Comparison of ENCODE assay signal across 25 cellular contexts in the genomic region with DNA sequence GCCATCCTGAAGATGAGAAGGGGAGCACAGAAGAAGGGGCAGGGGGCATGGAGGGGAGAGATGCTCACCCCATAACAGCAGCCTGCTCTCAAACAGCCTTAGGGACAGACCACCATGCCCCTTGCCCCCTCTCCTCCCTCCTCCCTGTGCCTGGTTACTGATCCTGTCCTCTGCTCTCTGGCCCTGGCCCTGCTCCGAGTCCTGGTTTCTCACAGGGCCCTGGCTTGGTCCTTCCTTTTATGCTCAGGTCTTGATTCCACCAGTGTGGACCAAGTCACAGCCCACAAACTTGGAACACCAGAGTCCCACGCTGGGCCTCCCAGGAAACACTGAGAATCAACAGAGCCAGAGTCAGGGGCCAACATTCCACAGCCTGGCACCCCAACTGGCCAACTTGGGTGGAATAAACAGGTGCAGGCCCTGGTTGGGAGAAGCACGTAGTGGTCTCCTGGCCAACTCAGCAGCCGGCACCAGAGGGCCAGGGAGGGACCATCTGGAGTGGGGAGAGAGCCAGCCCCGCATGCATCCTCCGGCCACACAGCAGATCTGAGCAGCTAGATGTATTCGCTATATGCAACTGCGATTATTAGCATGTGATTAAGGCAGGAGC. TPM values are rescaled to one million over a fixed set of nuclear protein-coding genes. Genes with fewer than 3 reads are reported as not detected.
A peak's percentile ranks its signal among the peaks of the same experiment; 100 is the strongest.
DNase-seq lines count a peak whose midpoint lies in the region; ATAC-seq and TF ChIP-seq lines count a peak whose summit lies in the region.
"Had no signal": no experiment of that assay in that cellular context is flagged by ENCODE, and none has a peak within 500 bp of the region (broad histone marks: within the 10 kb centered on the region; RNA-seq: fewer than 3 reads in every experiment).

No MANE protein-coding gene starts in this region.

- no peak overlapping the region for H3K4me3 ChIP-seq in endocrine pancreas (ENCODE audit: control insufficient read depth, insufficient read depth, low read length)
- H3K4me3 ChIP-seq in upper lobe of right lung = no peak overlapping the region
- H3K4me3 ChIP-seq: Peyer's patch had no signal

- H3K4me3 Mint-ChIP-seq in nephron progenitor cell = no peak overlapping the region
- H3K4me3 Mint-ChIP-seq: stimulated activated naive CD8-positive, alpha-beta T cell treated with anti-CD3 and anti-CD28 coated beads, Interleukin-15, Interleukin-2, amounts not matched to agents 100 ng/mL and 50 ng/mL, for 24 hours had no signal

- H3K9me3 Mint-ChIP-seq in nephron progenitor cell = no peaks in the 10 kb centered on the region
- H3K9me3 Mint-ChIP-seq: stimulated activated naive CD8-positive, alpha-beta T cell treated with anti-CD3 and anti-CD28 coated beads, Interleukin-15, Interleukin-2, amounts not matched to agents 100 ng/mL and 50 ng/mL, for 24 hours had no signal

- peaks cover 4% of the 10 kb centered on the region for H3K27me3 Mint-ChIP-seq in nephron progenitor cell (ENCODE audit: low read depth, poor library complexity)
- H3K27me3 Mint-ChIP-seq: stimulated activated naive CD8-positive, alpha-beta T cell treated with anti-CD3 and anti-CD28 coated beads, Interleukin-15, Interleukin-2, amounts not matched to agents 100 ng/mL and 50 ng/mL, for 24 hours had no signal

- H3K27me3 ChIP-seq in endocrine pancreas (ENCODE audit: control insufficient read depth, insufficient read depth, low read length) = no peaks in the 10 kb centered on the region
- H3K27me3 ChIP-seq in upper lobe of right lung = no peaks in the 10 kb centered on the region
- H3K27me3 ChIP-seq: Peyer's patch had no signal

- H3K36me3 ChIP-seq in endocrine pancreas (ENCODE audit: control insufficient read depth, insufficient read depth, low read length) (no peaks in the 10 kb centered on the region), upper lobe of right lung (no peaks in the 10 kb centered on the region)
- H3K36me3 ChIP-seq: Peyer's patch had no signal

- H3K9ac ChIP-seq in endocrine pancreas (ENCODE audit: control insufficient read depth, insufficient read depth, low read length) = peak overlapping the region; percentile 43

- H3K9me3 ChIP-seq in endocrine pancreas (ENCODE audit: control insufficient read depth, low read length) (no peaks in the 10 kb centered on the region), upper lobe of right lung (no peaks in the 10 kb centered on the region)
- H3K9me3 ChIP-seq: Peyer's patch had no signal

- peaks cover 11% of the 10 kb centered on the region for H3K36me3 Mint-ChIP-seq in nephron progenitor cell (ENCODE audit: low read depth)

- no peak overlapping the region for H3K27ac ChIP-seq in upper lobe of right lung

- TF ChIP-seq CTCF in nephron progenitor cell (IDR thresholded peaks at IDR 0.05) (no peak), upper lobe of right lung (IDR thresholded peaks at IDR 0.05) (no peak)

- intact Hi-C loops in Right ventricle myocardium inferior (cut with DNase I) = loop anchor here (2.0 kb wide), 2 partner anchors 36 to 44 kb away; a partner anchor contains a TSS
- intact Hi-C loops in Right ventricle myocardium superior (cut with DNase I) = no loop called here
- intact Hi-C loops in upper lobe of right lung (cut with DNase I) = no loop called here

- no peak for ATAC-seq in Right ventricle myocardium inferior
- no peak for ATAC-seq in Right ventricle myocardium superior (ENCODE audit: poor library complexity)
- ATAC-seq in upper lobe of right lung = no peak

- H3K27ac Mint-ChIP-seq in nephron progenitor cell = peak overlapping the region; percentile 39
- H3K27ac Mint-ChIP-seq: stimulated activated naive CD8-positive, alpha-beta T cell treated with anti-CD3 and anti-CD28 coated beads, Interleukin-15, Interleukin-2, amounts not matched to agents 100 ng/mL and 50 ng/mL, for 24 hours had no signal

- DNase-seq in Right ventricle myocardium inferior (ENCODE audit: missing footprints) = peak; percentile 50
- no peak for DNase-seq in Right ventricle myocardium superior
- no peak for DNase-seq in nephron progenitor cell
- DNase-seq in upper lobe of right lung = peak; percentile 52
- no peak for DNase-seq in AG08395 (ENCODE audit: low spot score)
- no peak for DNase-seq in H4 (ENCODE audit: low spot score)
- no peak for DNase-seq in DMS114 treated with DMSO at 0.1 percent for 48 hours (lab: John Stamatoyannopoulos, UW; ENCODE audit: unreplicated experiment)
- DNase-seq: activated CD8-positive, alpha-beta memory T cell treated with anti-CD3 and anti-CD28 coated beads for 24 hours; activated gamma-delta T cell; activated T-cell treated with anti-CD3 and anti-CD28 coated beads, Interleukin-2, amount 50 U/mL, for 1 hour; cortex of kidney; DMS79; GOT3; KBM-7; mammary epithelial cell; MM.1S; NCI-H1417 treated with DMSO at 0.1 percent for 48 hours; NCI-H510A; NK-92 treated with Interleukin-12 subunit alpha and Interleukin-12 subunit beta, amount 100 ng/mL, for 24 hours; stimulated activated CD4-positive, alpha-beta T cell treated with anti-CD3 and anti-CD28 coated beads, Interleukin-12 subunit alpha, Interleukin-12 subunit beta, amount 100 ng/mL, for 4 hours; T-helper 2 cell; trophoblast cell had no signal

- peaks cover 48% of the 10 kb centered on the region for H3K4me1 Mint-ChIP-seq in nephron progenitor cell

- H3K4me1 ChIP-seq in endocrine pancreas (ENCODE audit: control insufficient read depth, insufficient read depth, low read length) (no peaks in the 10 kb centered on the region), upper lobe of right lung (peaks cover 2% of the 10 kb centered on the region)

RNA-seq across cellular contexts. Expression of a gene that starts 44.9 kb away (rescaled TPM):
- total RNA-seq in Right ventricle myocardium inferior (58.8 TPM), Right ventricle myocardium superior (53.0 TPM), upper lobe of right lung (59.0 TPM)
- 29.8 and 30.9 TPM in 2 replicates for total RNA-seq in H4 (2014; rRNA removed; shearing (Covaris generic))

Comparison
In these comparisons a context has a peak if more than half of its experiments do, and no peak if none do; other contexts are left out.
1. DNase-seq: peak in Right ventricle myocardium inferior (single experiment) and upper lobe of right lung (single experiment); none in Right ventricle myocardium superior (single experiment), nephron progenitor cell (single experiment), AG08395 (single experiment), H4 (single experiment) and DMS114 treated with DMSO at 0.1 percent for 48 hours (single experiment).